In the genomic region with DNA sequence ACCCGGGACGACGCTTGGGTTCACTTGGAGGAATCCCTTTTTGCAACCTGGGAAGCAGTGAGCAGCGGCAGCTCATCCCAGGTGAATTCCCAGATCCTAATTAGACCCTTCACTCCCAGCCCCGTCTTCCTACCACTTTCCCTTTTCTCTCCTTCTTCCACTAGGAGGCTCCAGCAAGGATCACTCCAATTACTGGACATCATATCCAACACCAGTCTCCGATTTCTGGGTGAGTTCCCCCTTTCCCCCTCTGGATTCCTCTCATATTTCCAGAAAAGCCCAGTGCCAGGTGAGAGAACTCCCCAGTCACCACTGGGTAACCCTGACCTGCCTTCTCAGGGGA, we compare ENCODE assay signal across 13 cellular contexts. TPM values are rescaled to one million over a fixed set of nuclear protein-coding genes. Genes with fewer than 3 reads are reported as not detected.
DNase-seq lines count a peak whose midpoint lies in the region; ATAC-seq, FAIRE-seq and TF ChIP-seq lines count a peak whose summit lies in the region.
"Had no signal": no experiment of that assay in that cellular context is flagged by ENCODE, and none has a peak within 500 bp of the region (broad histone marks: within the 10 kb centered on the region; RNA-seq: fewer than 3 reads in every experiment).

No MANE protein-coding gene starts in this region.

- no peak for FAIRE-seq in keratinocyte (lab: Jason Lieb, UNC)
- FAIRE-seq: pancreas had no signal

- ATAC-seq in GM23338: peak; percentile 88
- ATAC-seq in activated naive CD8-positive, alpha-beta T cell treated with anti-CD3 and anti-CD28 coated beads, Interleukin-2, amount 10 ng/mL, durations not matched to agents 7 days and 5 days (ENCODE audit: low read depth): no peak
- no peak for ATAC-seq in GM21737 (IDR thresholded peaks at IDR 0.05; ENCODE audit: unreplicated experiment)
- no peak for ATAC-seq in GM19467 (IDR thresholded peaks at IDR 0.05; ENCODE audit: unreplicated experiment)
- ATAC-seq: stimulated activated naive CD8-positive, alpha-beta T cell treated with anti-CD3 and anti-CD28 coated beads, Interleukin-15, Interleukin-2, amounts not matched to agents 100 U/mL and 50 U/mL, for 24 hours had no signal

- H3K79me2 ChIP-seq in GM23338 (replicated peaks; ENCODE audit: insufficient read depth) (no peaks in the 10 kb centered on the region), keratinocyte (ENCODE audit: control insufficient read depth, insufficient read depth, low read length) (no peaks in the 10 kb centered on the region)

- peak overlapping the region; percentile 27; the same call in 1 of the 2 replicates for H3K4me2 ChIP-seq in GM23338
- H3K4me2 ChIP-seq in keratinocyte (ENCODE audit: control insufficient read depth, extremely low read depth, insufficient read depth, low read depth, low read length): peak overlapping the region; percentile 76

- H3K36me3 ChIP-seq in GM23338 (ENCODE audit: insufficient read depth) (no peaks in the 10 kb centered on the region), keratinocyte (ENCODE audit: control insufficient read depth in 2 of 2, extremely low read depth in 1 of 2, insufficient read depth in 2 of 2, low read length in 2 of 2) (no peaks in the 10 kb centered on the region)
- H3K36me3 ChIP-seq: pancreas had no signal

- no peaks in the 10 kb centered on the region for H3K9me3 ChIP-seq in keratinocyte (ENCODE audit: control insufficient read depth, low read depth, low read length)
- H3K9me3 ChIP-seq: pancreas had no signal

- DNase-seq in AG10803 (ENCODE audit: low read depth): no peak
- peak; percentile 62 for DNase-seq in GM23338 (ENCODE audit: low spot score)
- no peak for DNase-seq in activated naive CD8-positive, alpha-beta T cell treated with anti-CD3 and anti-CD28 coated beads, Interleukin-2, amount 10 ng/mL, durations not matched to agents 7 days and 5 days
- no peak for DNase-seq in keratinocyte (ENCODE audit: low read depth, low spot score)
- DNase-seq in activated T-cell treated with anti-CD3 and anti-CD28 coated beads for 4 hours: no peak
- DNase-seq in dorsolateral prefrontal cortex: no peak
- DNase-seq: activated gamma-delta T cell; NCI-H2171; pancreas; stimulated activated naive CD8-positive, alpha-beta T cell treated with anti-CD3 and anti-CD28 coated beads, Interleukin-15, Interleukin-2, amounts not matched to agents 100 U/mL and 50 U/mL, for 24 hours had no signal

- TF ChIP-seq CTCF in AG10803 (conservative IDR thresholded peaks at IDR 0.05; ENCODE audit: low read length): peak; percentile 10; the same call in 1 of the 2 replicates
- peak; percentile 39 to 56 for TF ChIP-seq CTCF in GM23338 (conservative IDR thresholded peaks at IDR 0.05; ENCODE audit: low read depth in 2 of 2)
- peak; percentile 23 to 27 (median 25) for TF ChIP-seq CTCF in keratinocyte (optimal IDR thresholded peaks at IDR 0.05 in 1 of 3, IDR thresholded peaks at IDR 0.05 in 1 of 3, conservative IDR thresholded peaks at IDR 0.05 in 1 of 3; ENCODE audit: extremely low read depth in 1 of 3, insufficient read depth in 2 of 3, low read length in 3 of 3)
- no peak for TF ChIP-seq CTCF in dorsolateral prefrontal cortex (IDR thresholded peaks at IDR 0.05 in 54 of 56, conservative IDR thresholded peaks at IDR 0.05 in 2 of 56; ENCODE audit: low read depth in 1 of 56, partially characterized antibody in 56 of 56)

- dilution Hi-C loops in keratinocyte (cut with MboI; ENCODE audit: extremely low pct_ligation_motif_present, low sequenced_read_pairs): no loop called here

- H3K4me3 ChIP-seq in AG10803 (ENCODE audit: low read length): no peak overlapping the region
- H3K4me3 ChIP-seq in GM23338: 0 out of 2 replicates have a peak overlapping the region, but pooled peaks have one; percentile 14
- H3K4me3 ChIP-seq in keratinocyte (ENCODE audit: control insufficient read depth in 2 of 3, extremely low read depth in 1 of 3, insufficient read depth in 2 of 3, low read depth in 1 of 3, low read length in 3 of 3): peak overlapping the region; percentile 6 to 46 (median 44)
- H3K4me3 ChIP-seq in dorsolateral prefrontal cortex: no peak overlapping the region
- H3K4me3 ChIP-seq: pancreas had no signal

- no peaks in the 10 kb centered on the region; the same call in 2 of the 3 replicates for H3K36me3 Mint-ChIP-seq in GM23338 (ENCODE audit: low read depth)
- peaks cover 12% of the 10 kb centered on the region for H3K36me3 Mint-ChIP-seq in activated naive CD8-positive, alpha-beta T cell treated with anti-CD3 and anti-CD28 coated beads, Interleukin-2, amount 10 ng/mL, durations not matched to agents 7 days and 5 days

- H3K9me3 Mint-ChIP-seq in GM23338: peaks cover 7% of the 10 kb centered on the region; the same call in 2 of the 3 replicates
- H3K9me3 Mint-ChIP-seq in activated naive CD8-positive, alpha-beta T cell treated with anti-CD3 and anti-CD28 coated beads, Interleukin-2, amount 10 ng/mL, durations not matched to agents 7 days and 5 days: peaks cover 50% of the 10 kb centered on the region

- peak overlapping the region; percentile 13 for H3K9ac ChIP-seq in keratinocyte (ENCODE audit: control insufficient read depth, extremely low read depth, insufficient read depth, low read length)

- intact Hi-C loops in dorsolateral prefrontal cortex (cut with DNase I): no loop called here

- H3K27me3 Mint-ChIP-seq in GM23338 (ENCODE audit: insufficient read depth, low read depth, poor library complexity): peaks cover 7% of the 10 kb centered on the region
- H3K27me3 Mint-ChIP-seq in activated naive CD8-positive, alpha-beta T cell treated with anti-CD3 and anti-CD28 coated beads, Interleukin-2, amount 10 ng/mL, durations not matched to agents 7 days and 5 days: peaks cover 4% of the 10 kb centered on the region

- H2AFZ ChIP-seq in GM23338: peak overlapping the region; percentile 95
- peak overlapping the region; percentile 83 for H2AFZ ChIP-seq in keratinocyte (ENCODE audit: control insufficient read depth, low read length)

- H3K4me1 Mint-ChIP-seq in GM23338: peaks cover 6% of the 10 kb centered on the region
- H3K4me1 Mint-ChIP-seq in activated naive CD8-positive, alpha-beta T cell treated with anti-CD3 and anti-CD28 coated beads, Interleukin-2, amount 10 ng/mL, durations not matched to agents 7 days and 5 days: peaks cover 11% of the 10 kb centered on the region

- H3K27ac Mint-ChIP-seq in GM23338: peak overlapping the region; percentile 30; the same call in 1 of the 2 replicates
- H3K27ac Mint-ChIP-seq in activated naive CD8-positive, alpha-beta T cell treated with anti-CD3 and anti-CD28 coated beads, Interleukin-2, amount 10 ng/mL, durations not matched to agents 7 days and 5 days: peak overlapping the region; percentile 43

- H3K27ac ChIP-seq in GM23338 (ENCODE audit: low read depth): no peak overlapping the region
- H3K27ac ChIP-seq in keratinocyte (ENCODE audit: control insufficient read depth, insufficient read depth, low read length): peak overlapping the region; percentile 71
- no peak overlapping the region for H3K27ac ChIP-seq in dorsolateral prefrontal cortex

- peak overlapping the region; percentile 25; the same call in 2 of the 3 replicates for H3K4me3 Mint-ChIP-seq in GM23338
- no peak overlapping the region for H3K4me3 Mint-ChIP-seq in activated naive CD8-positive, alpha-beta T cell treated with anti-CD3 and anti-CD28 coated beads, Interleukin-2, amount 10 ng/mL, durations not matched to agents 7 days and 5 days

- H3K27me3 ChIP-seq in GM23338 (ENCODE audit: insufficient read depth) (no peaks in the 10 kb centered on the region), keratinocyte (ENCODE audit: control insufficient read depth, extremely low read depth, insufficient read depth, low read length) (no peaks in the 10 kb centered on the region), dorsolateral prefrontal cortex (no peaks in the 10 kb centered on the region)
- H3K27me3 ChIP-seq: pancreas had no signal

- POLR2A ChIA-PET in activated naive CD8-positive, alpha-beta T cell treated with anti-CD3 and anti-CD28 coated beads, Interleukin-2, amount 10 ng/mL, durations not matched to agents 7 days and 5 days (lab: Charles Lee): no interaction called here

- H3K4me1 ChIP-seq in GM23338 (ENCODE audit: insufficient read depth) (no peaks in the 10 kb centered on the region; the same call in 1 of the 2 replicates), keratinocyte (ENCODE audit: control insufficient read depth, extremely low read depth, insufficient read depth, low read length) (peaks cover 21% of the 10 kb centered on the region)
- H3K4me1 ChIP-seq: pancreas had no signal

- peaks cover 16% of the 10 kb centered on the region for H3K9me2 ChIP-seq in GM23338 (ENCODE audit: insufficient read depth)

- H3F3A ChIP-seq in GM23338 (replicated peaks; ENCODE audit: low read depth): no peaks in the 10 kb centered on the region

- H4K20me1 ChIP-seq in GM23338 (replicated peaks; ENCODE audit: insufficient read depth) (no peaks in the 10 kb centered on the region), keratinocyte (ENCODE audit: control insufficient read depth, extremely low read depth, insufficient read depth, low read length) (no peaks in the 10 kb centered on the region)

- no peaks in the 10 kb centered on the region for H3K9me1 ChIP-seq in keratinocyte (ENCODE audit: control insufficient read depth, extremely low read depth, insufficient read depth, low read length)

RNA-seq across cellular contexts. Expression of gene ZSCAN4, which starts 17.1 kb away (rescaled TPM):
- not detected in 2 replicates for total RNA-seq in GM23338 (2014; rRNA removed; shearing (Covaris generic))
- polyA plus RNA-seq in GM23338 (2016; fragmentation: Nextera tagmentation; extraction: Ambion mirVana): not detected in 2 replicates
- total RNA-seq in activated naive CD8-positive, alpha-beta T cell treated with anti-CD3 and anti-CD28 coated beads, Interleukin-2, amount 10 ng/mL, durations not matched to agents 7 days and 5 days: not detected
- 0.08 to 0.26 TPM (median 0.18 TPM) in 3 replicates for polyA plus RNA-seq in keratinocyte
- 0.52 TPM for polyA plus RNA-seq in keratinocyte (2011; ENCODE audit: low read depth)
- 0.10 and 0.26 TPM in 2 replicates for polyA plus RNA-seq in keratinocyte (2011; cell fraction: cytosol; rRNA removed)
- polyA plus RNA-seq in keratinocyte (2011; cell fraction: nucleus; rRNA removed): 0.87 and 1.1 TPM in 2 replicates
- 1.1 TPM in 1 of 2 replicates, not detected in the other for polyA plus RNA-seq in keratinocyte (2012; ENCODE audit: low replicate concordance)
- 0.26 TPM in 1 of 3 replicates, not detected in the others for polyA minus RNA-seq in keratinocyte
- polyA minus RNA-seq in keratinocyte (2011; cell fraction: cytosol; rRNA and poly(A)+ RNA removed): not detected
- polyA minus RNA-seq in keratinocyte (2011; cell fraction: nucleus; rRNA and poly(A)+ RNA removed): 0.42 and 0.47 TPM in 2 replicates
- total RNA-seq in dorsolateral prefrontal cortex: under 1 TPM in 2 of 120 experiments, not detected in 118; 0.24 to 0.25 TPM
- total RNA-seq: dermis microvascular lymphatic vessel endothelial cell had no signal

RNA-seq across cellular contexts. Expression of gene ZNF211, which starts 18.7 kb away (rescaled TPM):
- 13.8 and 14.2 TPM in 2 replicates for total RNA-seq in GM23338 (2014; rRNA removed; shearing (Covaris generic))
- polyA plus RNA-seq in GM23338 (2016; fragmentation: Nextera tagmentation; extraction: Ambion mirVana) (5.3 and 9.7 TPM in 2 replicates), keratinocyte (9.4 to 19.5 TPM (median 15.5 TPM) in 3 replicates)
- 10 to 100 TPM; 30.6 to 33.6 TPM for total RNA-seq in activated naive CD8-positive, alpha-beta T cell treated with anti-CD3 and anti-CD28 coated beads, Interleukin-2, amount 10 ng/mL, durations not matched to agents 7 days and 5 days
- 4.0 TPM for polyA plus RNA-seq in keratinocyte (2011; ENCODE audit: low read depth)
- polyA plus RNA-seq in keratinocyte (2011; cell fraction: cytosol; rRNA removed): 6.0 and 10.7 TPM in 2 replicates
- polyA plus RNA-seq in keratinocyte (2011; cell fraction: nucleus; rRNA removed): 32.3 and 32.7 TPM in 2 replicates
- 6.6 and 12.2 TPM in 2 replicates for polyA plus RNA-seq in keratinocyte (2012; ENCODE audit: low replicate concordance)
- 4.9 to 10.5 TPM (median 10.5 TPM) in 3 replicates for polyA minus RNA-seq in keratinocyte
- polyA minus RNA-seq in keratinocyte (2011; cell fraction: cytosol; rRNA and poly(A)+ RNA removed): 4.0 TPM
- polyA minus RNA-seq in keratinocyte (2011; cell fraction: nucleus; rRNA and poly(A)+ RNA removed): 15.6 and 21.4 TPM in 2 replicates
- 10 to 100 TPM; 14.6 to 37.0 (median 23.5) TPM for total RNA-seq in dorsolateral prefrontal cortex

RNA-seq across cellular contexts. Expression of gene ZNF551, which starts 30.2 kb away (rescaled TPM):
- 45.7 and 51.4 TPM in 2 replicates for total RNA-seq in GM23338 (2014; rRNA removed; shearing (Covaris generic))
- polyA plus RNA-seq in GM23338 (2016; fragmentation: Nextera tagmentation; extraction: Ambion mirVana) (7.8 and 8.2 TPM in 2 replicates), keratinocyte (7.2 to 8.5 TPM (median 8.3 TPM) in 3 replicates)
- total RNA-seq in activated naive CD8-positive, alpha-beta T cell treated with anti-CD3 and anti-CD28 coated beads, Interleukin-2, amount 10 ng/mL, durations not matched to agents 7 days and 5 days: 10 to 100 TPM; 18.1 to 21.3 TPM
- 1.6 TPM for polyA plus RNA-seq in keratinocyte (2011; ENCODE audit: low read depth)
- polyA plus RNA-seq in keratinocyte (2011; cell fraction: cytosol; rRNA removed): 2.3 and 4.5 TPM in 2 replicates
- polyA plus RNA-seq in keratinocyte (2011; cell fraction: nucleus; rRNA removed): 8.9 and 10.2 TPM in 2 replicates
- polyA plus RNA-seq in keratinocyte (2012; ENCODE audit: low replicate concordance): 2.1 and 4.9 TPM in 2 replicates
- 6.9 to 15.2 TPM (median 10.7 TPM) in 3 replicates for polyA minus RNA-seq in keratinocyte
- 7.9 TPM for polyA minus RNA-seq in keratinocyte (2011; cell fraction: cytosol; rRNA and poly(A)+ RNA removed)
- polyA minus RNA-seq in keratinocyte (2011; cell fraction: nucleus; rRNA and poly(A)+ RNA removed): 14.6 and 21.0 TPM in 2 replicates
- total RNA-seq in dorsolateral prefrontal cortex: 1 to 10 TPM; 3.2 to 9.3 (median 5.8) TPM

RNA-seq across cellular contexts. Expression of gene ZNF134, which starts 37.6 kb away (rescaled TPM):
- total RNA-seq in GM23338 (2014; rRNA removed; shearing (Covaris generic)): 55.7 and 79.6 TPM in 2 replicates
- polyA plus RNA-seq in GM23338 (2016; fragmentation: Nextera tagmentation; extraction: Ambion mirVana) (13.1 and 14.6 TPM in 2 replicates), keratinocyte (10.7 to 12.9 TPM (median 12.1 TPM) in 3 replicates)
- 10 to 100 TPM; 29.7 to 34.3 TPM for total RNA-seq in activated naive CD8-positive, alpha-beta T cell treated with anti-CD3 and anti-CD28 coated beads, Interleukin-2, amount 10 ng/mL, durations not matched to agents 7 days and 5 days
- 10.0 TPM for polyA plus RNA-seq in keratinocyte (2011; ENCODE audit: low read depth)
- 6.1 and 11.1 TPM in 2 replicates for polyA plus RNA-seq in keratinocyte (2011; cell fraction: cytosol; rRNA removed)
- polyA plus RNA-seq in keratinocyte (2011; cell fraction: nucleus; rRNA removed): 10.4 and 12.7 TPM in 2 replicates
- polyA plus RNA-seq in keratinocyte (2012; ENCODE audit: low replicate concordance): 8.2 and 13.6 TPM in 2 replicates
- 5.2 to 13.7 TPM (median 11.2 TPM) in 3 replicates for polyA minus RNA-seq in keratinocyte
- polyA minus RNA-seq in keratinocyte (2011; cell fraction: cytosol; rRNA and poly(A)+ RNA removed): 13.2 TPM
- 10.3 and 21.1 TPM in 2 replicates for polyA minus RNA-seq in keratinocyte (2011; cell fraction: nucleus; rRNA and poly(A)+ RNA removed)
- total RNA-seq in dorsolateral prefrontal cortex: 10 to 100 TPM; 15.1 to 32.3 (median 22.0) TPM

RNA-seq across cellular contexts. Expression of gene ZNF530, which starts 51.9 kb away (rescaled TPM):
- 8.4 and 11.2 TPM in 2 replicates for total RNA-seq in GM23338 (2014; rRNA removed; shearing (Covaris generic))
- polyA plus RNA-seq in GM23338 (2016; fragmentation: Nextera tagmentation; extraction: Ambion mirVana): 3.3 and 4.4 TPM in 2 replicates
- total RNA-seq in activated naive CD8-positive, alpha-beta T cell treated with anti-CD3 and anti-CD28 coated beads, Interleukin-2, amount 10 ng/mL, durations not matched to agents 7 days and 5 days: 10 to 100 TPM; 14.0 to 14.2 TPM
- polyA plus RNA-seq in keratinocyte: 3.6 to 4.2 TPM (median 3.9 TPM) in 3 replicates
- polyA plus RNA-seq in keratinocyte (2011; ENCODE audit: low read depth): 0.15 TPM
- 1.5 and 3.1 TPM in 2 replicates for polyA plus RNA-seq in keratinocyte (2011; cell fraction: cytosol; rRNA removed)
- 5.2 and 5.3 TPM in 2 replicates for polyA plus RNA-seq in keratinocyte (2011; cell fraction: nucleus; rRNA removed)
- 1.5 and 3.7 TPM in 2 replicates for polyA plus RNA-seq in keratinocyte (2012; ENCODE audit: low replicate concordance)
- 0.43 to 2.5 TPM (median 1.5 TPM) in 3 replicates for polyA minus RNA-seq in keratinocyte
- polyA minus RNA-seq in keratinocyte (2011; cell fraction: cytosol; rRNA and poly(A)+ RNA removed): 5.8 TPM
- 3.9 and 4.0 TPM in 2 replicates for polyA minus RNA-seq in keratinocyte (2011; cell fraction: nucleus; rRNA and poly(A)+ RNA removed)
- total RNA-seq in dorsolateral prefrontal cortex: 10 to 100 TPM in 1 of 120 experiments, 1 to 10 TPM in 119; 1.1 to 10.3 (median 4.1) TPM

Comparison
In these comparisons a context has a peak if more than half of its experiments do, and no peak if none do; other contexts are left out.
1. H3K4me3 ChIP-seq: peak in GM23338 (single experiment) and keratinocyte (3 of 3); none in AG10803 (single experiment) and dorsolateral prefrontal cortex (0 of 59).
2. CTCF ChIP-seq: peak in AG10803 (single experiment), GM23338 (2 of 2) and keratinocyte (3 of 3); none in dorsolateral prefrontal cortex (0 of 56).